Comparison of ENCODE assay signal across 11 cellular contexts in the genomic region with DNA sequence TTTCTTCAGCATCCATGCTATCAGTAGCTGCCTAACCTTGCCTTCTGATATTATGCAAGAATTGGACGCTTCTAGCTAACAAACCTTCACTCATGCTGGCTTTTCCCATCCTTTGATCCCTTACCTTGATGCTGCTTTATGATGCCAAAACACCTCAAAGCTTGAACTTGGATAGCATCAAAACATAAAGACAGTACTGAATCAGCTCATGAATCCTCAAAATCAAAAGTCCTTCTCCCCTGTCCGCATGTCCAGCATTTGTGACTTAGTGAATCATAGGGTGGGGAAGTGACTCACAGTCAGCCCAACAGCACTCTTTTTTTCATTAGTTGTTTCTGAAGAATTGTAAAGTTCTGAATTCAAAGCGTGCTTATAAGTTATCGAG.
DNase-seq lines count a peak whose midpoint lies in the region; ATAC-seq and TF ChIP-seq lines count a peak whose summit lies in the region.
"Had no signal": no experiment of that assay in that cellular context is flagged by ENCODE, and none has a peak within 500 bp of the region (broad histone marks: within the 10 kb centered on the region; RNA-seq: fewer than 3 reads in every experiment).

No MANE protein-coding gene starts in this region.

- peaks cover 30% of the 10 kb centered on the region for H3K4me1 ChIP-seq in osteoblast (ENCODE audit: insufficient read depth, low read length)
- H3K4me1 ChIP-seq: ascending aorta, prostate gland had no signal

- H3K79me2 ChIP-seq in osteoblast (ENCODE audit: insufficient read depth, low read length) = no peaks in the 10 kb centered on the region

- H4K20me1 ChIP-seq in osteoblast (ENCODE audit: insufficient read depth, low read length) = no peaks in the 10 kb centered on the region

- no peaks in the 10 kb centered on the region for H3K9me3 ChIP-seq in osteoblast (ENCODE audit: low read depth, low read length)
- H3K9me3 ChIP-seq: ascending aorta, prostate gland had no signal

- H3K4me3 ChIP-seq in osteoblast (ENCODE audit: insufficient read depth, low read length) (peak overlapping the region; percentile 27), coronary artery (no peak overlapping the region)
- H3K4me3 ChIP-seq: ascending aorta, prostate gland had no signal

- TF ChIP-seq CTCF in osteoblast (IDR thresholded peaks at IDR 0.05; ENCODE audit: extremely low read depth, low read depth, low read length) = no peak
- TF ChIP-seq CTCF in coronary artery (IDR thresholded peaks at IDR 0.05) = no peak

- peak overlapping the region; percentile 54 for H3K27ac ChIP-seq in osteoblast (ENCODE audit: low read depth, low read length)
- H3K27ac ChIP-seq in coronary artery = no peak overlapping the region
- H3K27ac ChIP-seq: ascending aorta, prostate gland, VCaP had no signal

- no peaks in the 10 kb centered on the region for H3K36me3 ChIP-seq in osteoblast (ENCODE audit: insufficient read depth, low read length)
- H3K36me3 ChIP-seq: ascending aorta, prostate gland had no signal

- peak overlapping the region; percentile 60 for H3K4me2 ChIP-seq in osteoblast (ENCODE audit: insufficient read depth, low read length)

- no peak for ATAC-seq in HG03565 (IDR thresholded peaks at IDR 0.05; ENCODE audit: unreplicated experiment)

- H3K27me3 ChIP-seq in osteoblast (ENCODE audit: insufficient read depth, low read length) = no peaks in the 10 kb centered on the region
- H3K27me3 ChIP-seq: ascending aorta had no signal

- H2AFZ ChIP-seq in osteoblast (ENCODE audit: low read length) = peak overlapping the region; percentile 38

- DNase-seq in GM03348 (ENCODE audit: low spot score) (peak; percentile 58), OCI-M1 (lab: John Stamatoyannopoulos, UW) (peak; percentile 59), dermis blood vessel endothelial cell (peak; percentile 88), osteoblast (ENCODE audit: insufficient read length, low spot score, missing footprints) (peak; percentile 85), coronary artery (ENCODE audit: low spot score) (no peak), NCI-H1092 treated with DMSO at 0.1 percent for 48 hours (lab: John Stamatoyannopoulos, UW) (no peak), NCI-H2081 (lab: John Stamatoyannopoulos, UW) (no peak)

Comparison
In these comparisons a context has a peak if more than half of its experiments do, and no peak if none do; other contexts are left out.
1. DNase-seq: peak in GM03348 (single experiment), OCI-M1 (single experiment), dermis blood vessel endothelial cell (single experiment) and osteoblast (single experiment); none in coronary artery (single experiment), NCI-H1092 treated with DMSO at 0.1 percent for 48 hours (single experiment) and NCI-H2081 (0 of 2).